In genomic region chr11:59283825-59284772, GRCh38 we compare ENCODE assay signal across 7 cellular contexts.
DNase-seq lines count a peak whose midpoint lies in the region; ATAC-seq and TF ChIP-seq lines count a peak whose summit lies in the region.

No MANE protein-coding gene starts in this region.

- DNase-seq in Karpas-422, result peak; percentile 91
- DNase-seq in SK-N-MC (ENCODE audit: low read depth, low spot score), result peak; percentile 8
- DNase-seq in astrocyte of the cerebellum (ENCODE audit: low read depth), result peak; percentile 16
- DNase-seq in iPS-NIHi7 (ENCODE audit: extremely low spot score), result peak; percentile 71
- DNase-seq in stimulated activated CD4-positive, alpha-beta T cell treated with anti-CD3 and anti-CD28 coated beads, Interleukin-2, amount 100 ng/mL, for 48 hours, result peak; percentile 25 to 27

- H2AFZ ChIP-seq in Karpas-422 (ENCODE audit: low read length), result peak overlapping the region; percentile 83

- H3K36me3 ChIP-seq in Karpas-422 (ENCODE audit: insufficient read depth, low read length) (no peaks in the 10 kb centered on the region), SK-N-MC (ENCODE audit: insufficient read depth, low read length) (no peaks in the 10 kb centered on the region)

- no peaks in the 10 kb centered on the region for H4K20me1 ChIP-seq in Karpas-422 (ENCODE audit: insufficient read depth, low read depth, low read length)

- no peaks in the 10 kb centered on the region for H3K79me2 ChIP-seq in Karpas-422 (ENCODE audit: low read length)

- TF ChIP-seq CTCF in GM12801 (IDR thresholded peaks at IDR 0.05; ENCODE audit: extremely low read depth, insufficient read length), result peak; percentile 16
- TF ChIP-seq CTCF in astrocyte of the cerebellum (IDR thresholded peaks at IDR 0.05; ENCODE audit: low read depth, low read length, missing control alignments), result peak; percentile 78

- H3K9me2 ChIP-seq in Karpas-422 (replicated peaks; ENCODE audit: insufficient read depth, low read length), result no peaks in the 10 kb centered on the region

- peak; percentile 65 for ATAC-seq in GM21825 (IDR thresholded peaks at IDR 0.05; ENCODE audit: unreplicated experiment)

- H3K9ac ChIP-seq in Karpas-422 (ENCODE audit: low read length), result peak overlapping the region; percentile 69
- no peak overlapping the region for H3K9ac ChIP-seq in SK-N-MC (ENCODE audit: insufficient read length)

- in situ Hi-C loops in astrocyte of the cerebellum (cut with HindIII; ENCODE audit: low sequenced_read_pairs), result no loop called here

- H3K4me2 ChIP-seq in Karpas-422 (ENCODE audit: low read depth, low read length, poor library complexity, severe bottlenecking), result peak overlapping the region; percentile 74

- H3K27ac ChIP-seq in Karpas-422 (ENCODE audit: low read length) (peak overlapping the region; percentile 94), SK-N-MC (no peak overlapping the region)

- no peaks in the 10 kb centered on the region for H3K27me3 ChIP-seq in Karpas-422 (ENCODE audit: low read length)

- H3K4me3 ChIP-seq in Karpas-422 (ENCODE audit: low read length) (peak overlapping the region; percentile 45), SK-N-MC (no peak overlapping the region), astrocyte of the cerebellum (ENCODE audit: low read depth, low read length) (no peak overlapping the region)

- H3K9me3 ChIP-seq in Karpas-422 (ENCODE audit: low read length) (no peaks in the 10 kb centered on the region), SK-N-MC (ENCODE audit: low read depth, low read length) (no peaks in the 10 kb centered on the region)

- H3K4me1 ChIP-seq in Karpas-422 (ENCODE audit: low read length), result peaks cover 44% of the 10 kb centered on the region

Comparison
In these comparisons a context has a peak if more than half of its experiments do, and no peak if none do; other contexts are left out.
1. DNase-seq: peak in every context shown above with its lines; median percentile 91 in Karpas-422; 71 in iPS-NIHi7; 26 in stimulated activated CD4-positive, alpha-beta T cell treated with anti-CD3 and anti-CD28 coated beads, Interleukin-2, amount 100 ng/mL, for 48 hours; 16 in astrocyte of the cerebellum; 8 in SK-N-MC.